24 cellular contexts compared by ENCODE assay signal in the genomic region with DNA sequence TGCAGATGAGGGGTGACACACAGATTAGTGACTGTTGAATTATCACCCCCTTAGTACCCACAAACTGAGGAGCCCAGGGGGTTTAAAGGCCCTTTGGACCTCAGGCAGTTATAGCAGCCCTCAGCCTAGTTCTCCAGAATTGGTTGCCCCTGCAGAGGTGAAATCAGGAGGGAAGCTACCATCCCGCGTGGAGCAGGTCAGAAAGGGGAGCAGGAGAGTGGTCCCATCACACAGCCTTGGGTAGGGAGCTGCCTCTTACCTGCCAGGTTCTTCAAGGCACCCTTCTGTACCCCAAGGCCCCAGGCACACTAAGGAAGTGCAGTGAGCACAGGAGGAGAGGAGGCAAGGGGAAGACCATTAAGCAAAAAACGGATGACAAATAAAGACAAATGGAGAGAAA.
DNase-seq lines count a peak whose midpoint lies in the region; ATAC-seq and TF ChIP-seq lines count a peak whose summit lies in the region.
"Had no signal": no experiment of that assay in that cellular context is flagged by ENCODE, and none has a peak within 500 bp of the region (broad histone marks: within the 10 kb centered on the region; RNA-seq: fewer than 3 reads in every experiment).

No MANE protein-coding gene starts in this region.

- CTCF ChIA-PET in A673 (lab: Charles Lee) (no interaction called here), mammary epithelial cell (lab: Charles Lee; ENCODE audit: low non-redundant PET) (no interaction called here)

- H4K20me1 ChIP-seq in GM23338 (replicated peaks; ENCODE audit: insufficient read depth) (no peaks in the 10 kb centered on the region), mammary epithelial cell (ENCODE audit: insufficient read depth, low read length) (no peaks in the 10 kb centered on the region)
- H4K20me1 ChIP-seq: BLaER1 treated with 17β-estradiol and CSF1 and Interleukin-3, amounts not matched to agents 10 nM and 100 nM had no signal

- H3K9me3 ChIP-seq in iPS-15b (ENCODE audit: control insufficient read depth, insufficient read depth, low read length) (no peaks in the 10 kb centered on the region), A673 (ENCODE audit: low read depth, low read length, poor library complexity, severe bottlenecking) (no peaks in the 10 kb centered on the region), mammary epithelial cell (replicated peaks; ENCODE audit: insufficient read depth, low read length) (no peaks in the 10 kb centered on the region), ovary (no peaks in the 10 kb centered on the region)
- H3K9me3 ChIP-seq: BLaER1 treated with 17β-estradiol and CSF1 and Interleukin-3, amounts not matched to agents 10 nM and 100 nM; HAP-1; SJCRH30 had no signal

- peak overlapping the region; percentile 85 for H3K27ac Mint-ChIP-seq in GM23338
- H3K27ac Mint-ChIP-seq in brain: peak overlapping the region; percentile 69 to 97 (median 91)
- H3K27ac Mint-ChIP-seq in stimulated activated naive B cell treated with anti-CD40 and anti-IgM and Interleukin-4, amounts not matched to agents 10 μg/mL and 1 μg/mL and 100 μg/mL, for 72 hours: no peak overlapping the region
- H3K27ac Mint-ChIP-seq: CD4-positive, alpha-beta memory T cell had no signal

- dilution Hi-C loops in mammary epithelial cell (cut with HindIII; ENCODE audit: low sequenced_read_pairs): loop anchor here (5.0 kb wide), 1 partner anchor 77 kb away; no protein-coding TSS in a partner anchor

- peak; percentile 23; the same call in 2 of the 3 replicates for ATAC-seq in GM23338
- ATAC-seq in stimulated activated naive B cell treated with anti-CD40 and anti-IgM and Interleukin-4, amounts not matched to agents 10 μg/mL and 1 μg/mL and 100 μg/mL, for 72 hours (replicated peaks): no peak
- ATAC-seq: GM12878, Panc1 had no signal

- H3K27me3 Mint-ChIP-seq in GM23338 (ENCODE audit: insufficient read depth, low read depth, poor library complexity) (peaks cover 28% of the 10 kb centered on the region), brain (peaks cover 2% of the 10 kb centered on the region)
- peaks cover 10 to 15% of the 10 kb centered on the region in 2 donors for H3K27me3 Mint-ChIP-seq in stimulated activated naive B cell treated with anti-CD40 and anti-IgM and Interleukin-4, amounts not matched to agents 10 μg/mL and 1 μg/mL and 100 μg/mL, for 72 hours

- peaks cover 59% of the 10 kb centered on the region for H3K4me1 ChIP-seq in GM23338 (ENCODE audit: insufficient read depth)
- H3K4me1 ChIP-seq in iPS-15b (ENCODE audit: control insufficient read depth, insufficient read depth, low read length): peaks cover 25% of the 10 kb centered on the region
- peaks cover 9% of the 10 kb centered on the region for H3K4me1 ChIP-seq in A673 (ENCODE audit: insufficient read depth, low read length, poor library complexity, severe bottlenecking)
- H3K4me1 ChIP-seq in mammary epithelial cell (ENCODE audit: insufficient read depth, low read length): no peaks in the 10 kb centered on the region
- no peaks in the 10 kb centered on the region for H3K4me1 ChIP-seq in ovary (ENCODE audit: insufficient read depth)
- H3K4me1 ChIP-seq: BLaER1 treated with 17β-estradiol and CSF1 and Interleukin-3, amounts not matched to agents 10 nM and 100 nM; SJCRH30 had no signal

- intact Hi-C loops in A673 (cut with micrococcal nuclease; ENCODE audit: unreplicated experiment): no loop called here
- intact Hi-C loops in mammary epithelial cell (cut with micrococcal nuclease): no loop called here
- intact Hi-C loops in ovary (cut with DNase I): no loop called here

- H3K9me2 ChIP-seq in GM23338 (ENCODE audit: insufficient read depth): 0 out of 2 replicates have a peak, but pooled peaks cover 6% of the 10 kb centered on the region

- H3F3A ChIP-seq in GM23338 (replicated peaks; ENCODE audit: low read depth): no peaks in the 10 kb centered on the region

- POLR2A ChIA-PET in A673 (lab: Charles Lee; ENCODE audit: low non-redundant PET): no interaction called here

- H3K36me3 ChIP-seq in GM23338 (ENCODE audit: insufficient read depth) (no peaks in the 10 kb centered on the region), iPS-15b (ENCODE audit: control insufficient read depth, insufficient read depth, low read length) (no peaks in the 10 kb centered on the region), A673 (ENCODE audit: insufficient read depth, low read length, poor library complexity, severe bottlenecking) (no peaks in the 10 kb centered on the region), mammary epithelial cell (ENCODE audit: insufficient read depth, low read length) (no peaks in the 10 kb centered on the region), ovary (no peaks in the 10 kb centered on the region)
- H3K36me3 ChIP-seq: BLaER1 treated with 17β-estradiol and CSF1 and Interleukin-3, amounts not matched to agents 10 nM and 100 nM; HAP-1; SJCRH30 had no signal

- H3K79me2 ChIP-seq in GM23338 (replicated peaks; ENCODE audit: insufficient read depth) (no peaks in the 10 kb centered on the region), mammary epithelial cell (ENCODE audit: insufficient read depth, low read length) (no peaks in the 10 kb centered on the region)

- H3K27me3 ChIP-seq in GM23338 (ENCODE audit: insufficient read depth) (peaks cover 13% of the 10 kb centered on the region; the same call in 1 of the 2 replicates), iPS-15b (ENCODE audit: control insufficient read depth, insufficient read depth, low read length) (peaks cover 17% of the 10 kb centered on the region), A673 (replicated peaks; ENCODE audit: insufficient read depth, low read depth, low read length, poor library complexity) (no peaks in the 10 kb centered on the region), mammary epithelial cell (ENCODE audit: insufficient read depth, low read length) (no peaks in the 10 kb centered on the region), ovary (no peaks in the 10 kb centered on the region)
- H3K27me3 ChIP-seq: BLaER1 treated with 17β-estradiol and CSF1 and Interleukin-3, amounts not matched to agents 10 nM and 100 nM; SJCRH30 had no signal

- H3K27ac ChIP-seq in GM23338 (ENCODE audit: low read depth): peak overlapping the region; percentile 71
- peak overlapping the region; percentile 96 for H3K27ac ChIP-seq in substantia nigra (ENCODE audit: low read depth, low read length, poor library complexity, severe bottlenecking)
- no peak overlapping the region for H3K27ac ChIP-seq in A673 (ENCODE audit: low read depth, low read length, poor library complexity, severe bottlenecking)
- H3K27ac ChIP-seq in mammary epithelial cell (ENCODE audit: insufficient read depth, low read depth, low read length): no peak overlapping the region
- no peak overlapping the region for H3K27ac ChIP-seq in ovary
- H3K27ac ChIP-seq: 22Rv1; BLaER1 treated with 17β-estradiol and CSF1 and Interleukin-3, amounts not matched to agents 10 nM and 100 nM; HL-60; KMS-11; SJCRH30 had no signal

- WGBS in mammary epithelial cell (ENCODE audit: low coverage, missing lambda C conversion rate): 59% methylated on average over 3 of the region's 3 CpGs
- WGBS in ovary, 3 donors: 58 to 66% (median 64%) methylated on average over 3 of the region's 3 CpGs

- H2AFZ ChIP-seq in GM23338 (no peak overlapping the region), mammary epithelial cell (ENCODE audit: low read depth, low read length) (no peak overlapping the region)

- H3K4me3 Mint-ChIP-seq in GM23338: peak overlapping the region; percentile 45
- peak overlapping the region in 2 of 5 experiments; percentile 47 to 50 for H3K4me3 Mint-ChIP-seq in brain
- H3K4me3 Mint-ChIP-seq in stimulated activated naive B cell treated with anti-CD40 and anti-IgM and Interleukin-4, amounts not matched to agents 10 μg/mL and 1 μg/mL and 100 μg/mL, for 72 hours: no peak overlapping the region
- H3K4me3 Mint-ChIP-seq: CD4-positive, alpha-beta memory T cell had no signal

- TF ChIP-seq POLR2A in ovary (IDR thresholded peaks at IDR 0.05): no peak

- H3K4me1 Mint-ChIP-seq in GM23338: peaks cover 69% of the 10 kb centered on the region
- H3K4me1 Mint-ChIP-seq in brain: peaks cover 68% of the 10 kb centered on the region
- H3K4me1 Mint-ChIP-seq in stimulated activated naive B cell treated with anti-CD40 and anti-IgM and Interleukin-4, amounts not matched to agents 10 μg/mL and 1 μg/mL and 100 μg/mL, for 72 hours: no peaks in the 10 kb centered on the region
- H3K4me1 Mint-ChIP-seq: CD4-positive, alpha-beta memory T cell had no signal

- H3K4me2 ChIP-seq in GM23338 (peak overlapping the region; percentile 44), mammary epithelial cell (ENCODE audit: insufficient read depth, low read depth, low read length) (no peak overlapping the region)
- H3K4me2 ChIP-seq: BLaER1 treated with 17β-estradiol and CSF1 and Interleukin-3, amounts not matched to agents 10 nM and 100 nM; KMS-11 had no signal

- DNase-seq in GM23338 (ENCODE audit: low spot score) (peak; percentile 33), substantia nigra (lab: John Stamatoyannopoulos, UW) (peak in 2 of 49 donors; percentile 16 to 28), A673 (ENCODE audit: low spot score) (no peak), mammary epithelial cell (no peak), ovary (no peak)
- no peak for DNase-seq in stimulated activated naive B cell treated with anti-CD40 and anti-IgM and Interleukin-4, amounts not matched to agents 10 μg/mL and 1 μg/mL and 100 μg/mL, for 72 hours
- DNase-seq: CD4-positive, alpha-beta memory T cell; DND-41; IMR-90; NCI-H1092 treated with DMSO at 0.1 percent for 48 hours; NCI-H1436 treated with DMSO at 0.1 percent for 48 hours; NCI-H2029; NCI-H2227 treated with DMSO at 0.1 percent for 48 hours; NCI-H82; SJCRH30 had no signal

- H3K4me3 ChIP-seq in GM23338 (peak overlapping the region; percentile 34), iPS-15b (ENCODE audit: low read depth, low read length) (peak overlapping the region; percentile 12), A673 (ENCODE audit: low read depth, low read length, poor library complexity, severe bottlenecking) (no peak overlapping the region), mammary epithelial cell (replicated peaks in 1 of 3; ENCODE audit: insufficient read depth in 1 of 3, low read depth in 2 of 3, low read length in 3 of 3) (no peak overlapping the region), ovary (no peak overlapping the region)
- H3K4me3 ChIP-seq: BLaER1 treated with 17β-estradiol and CSF1 and Interleukin-3, amounts not matched to agents 10 nM and 100 nM; GM12878; HAP-1; SJCRH30 had no signal

- TF ChIP-seq EP300 in ovary (IDR thresholded peaks at IDR 0.05): no peak

- no peak overlapping the region for H3K9ac ChIP-seq in iPS-15b (ENCODE audit: low read depth, low read length)
- no peak overlapping the region for H3K9ac ChIP-seq in mammary epithelial cell (ENCODE audit: insufficient read depth, low read length)
- H3K9ac ChIP-seq: BLaER1 treated with 17β-estradiol and CSF1 and Interleukin-3, amounts not matched to agents 10 nM and 100 nM; KMS-11 had no signal

- H3K9me3 Mint-ChIP-seq in GM23338 (no peaks in the 10 kb centered on the region), brain (no peaks in the 10 kb centered on the region)
- H3K9me3 Mint-ChIP-seq in stimulated activated naive B cell treated with anti-CD40 and anti-IgM and Interleukin-4, amounts not matched to agents 10 μg/mL and 1 μg/mL and 100 μg/mL, for 72 hours: no peaks in the 10 kb centered on the region
- H3K9me3 Mint-ChIP-seq: CD4-positive, alpha-beta memory T cell had no signal

- in situ Hi-C loops in mammary epithelial cell (cut with MboI; ENCODE audit: low sequenced_read_pairs in 2 of 2): no loop called here

- H3K36me3 Mint-ChIP-seq in GM23338 (ENCODE audit: low read depth): no peaks in the 10 kb centered on the region
- H3K36me3 Mint-ChIP-seq in brain: no peaks in the 10 kb centered on the region
- no peaks in the 10 kb centered on the region for H3K36me3 Mint-ChIP-seq in stimulated activated naive B cell treated with anti-CD40 and anti-IgM and Interleukin-4, amounts not matched to agents 10 μg/mL and 1 μg/mL and 100 μg/mL, for 72 hours
- H3K36me3 Mint-ChIP-seq: CD4-positive, alpha-beta memory T cell had no signal

- TF ChIP-seq CTCF in GM23338 (conservative IDR thresholded peaks at IDR 0.05; ENCODE audit: low read depth in 2 of 2) (no peak), brain (conservative IDR thresholded peaks at IDR 0.05) (no peak), A673 (conservative IDR thresholded peaks at IDR 0.05; ENCODE audit: low read depth, low read length) (no peak), mammary epithelial cell (conservative IDR thresholded peaks at IDR 0.05 in 1 of 2, IDR thresholded peaks at IDR 0.05 in 1 of 2; ENCODE audit: extremely low read depth in 1 of 2, insufficient read depth in 1 of 2, low read depth in 1 of 2, low read length in 2 of 2) (no peak), ovary (IDR thresholded peaks at IDR 0.05) (no peak)

- BruUV-seq in A673 (replicated peaks; lab: Mats Ljungman, UMichigan): no TSS peak
- no TSS peak for BruUV-seq in mammary epithelial cell (replicated peaks; lab: Mats Ljungman, UMichigan)

Comparison
In these comparisons a context has a peak if more than half of its experiments do, and no peak if none do; other contexts are left out.
1. H3K27ac ChIP-seq: peak in GM23338 (single experiment) and substantia nigra (single experiment); none in A673 (single experiment), mammary epithelial cell (single experiment) and ovary (0 of 2).
2. H3K4me3 ChIP-seq: peak in GM23338 (single experiment) and iPS-15b (single experiment); none in A673 (single experiment), mammary epithelial cell (0 of 3) and ovary (single experiment).